In the genomic region with DNA sequence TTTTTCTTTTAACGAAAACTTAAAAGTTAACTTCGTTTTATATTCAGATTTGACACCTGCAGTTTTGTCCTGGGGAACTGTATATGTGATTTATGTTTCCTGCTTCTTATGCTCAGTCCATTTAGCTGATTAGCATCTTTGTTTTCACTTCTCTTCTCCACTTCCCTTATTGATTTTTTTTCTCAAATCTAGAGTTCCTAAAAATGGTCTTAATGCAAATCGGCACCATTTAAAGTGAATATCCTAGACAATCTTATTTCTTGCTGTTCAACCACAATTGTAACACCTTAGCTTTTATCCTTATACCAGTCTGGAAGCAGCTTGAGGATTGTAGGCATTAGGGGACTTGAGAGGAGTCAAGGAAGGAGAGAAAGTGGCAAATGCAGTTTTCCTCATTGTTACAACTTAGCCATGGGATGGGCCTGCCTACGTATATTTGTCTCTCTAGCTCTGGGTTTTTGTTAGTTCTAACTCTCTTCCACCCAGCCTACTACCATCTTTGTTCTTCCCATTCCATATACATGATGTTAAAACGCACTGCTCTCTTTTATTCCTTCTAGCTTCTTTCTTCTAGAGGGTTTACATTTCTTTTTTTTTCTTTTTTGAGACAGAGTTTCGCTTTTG, we compare ENCODE assay signal across 10 cellular contexts. TPM values are rescaled to one million over a fixed set of nuclear protein-coding genes. Genes with fewer than 3 reads are reported as not detected.
A peak's percentile ranks its signal among the peaks of the same experiment; 100 is the strongest.
DNase-seq lines count a peak whose midpoint lies in the region; ATAC-seq, FAIRE-seq and TF ChIP-seq lines count a peak whose summit lies in the region.
"Had no signal": no experiment of that assay in that cellular context is flagged by ENCODE, and none has a peak within 500 bp of the region (broad histone marks: within the 10 kb centered on the region; RNA-seq: fewer than 3 reads in every experiment).

No MANE protein-coding gene starts in this region.

- peak; percentile 80 for ATAC-seq in HG02885 (IDR thresholded peaks at IDR 0.05; ENCODE audit: poor library complexity, unreplicated experiment)

- H3K4me1 Mint-ChIP-seq in CD14-positive monocyte, result peaks cover 30% of the 10 kb centered on the region

- intact Hi-C loops in CD14-positive monocyte (cut with micrococcal nuclease) (no loop called here), PC-9 (cut with micrococcal nuclease; ENCODE audit: unreplicated experiment) (no loop called here), cardiac septum (cut with DNase I) (no loop called here), transverse colon (cut with DNase I; ENCODE audit: low total_unique reads) (no loop called here)

- CTCF ChIA-PET in PC-9 (lab: Charles Lee), result interaction anchor here (0.6 kb wide), 1 partner anchor 186 kb away, joined by 6 read pairs; no protein-coding TSS in a partner anchor

- H4K20me1 ChIP-seq in PC-9 (ENCODE audit: insufficient read depth), result no peaks in the 10 kb centered on the region

- no peak overlapping the region for H3K4me2 ChIP-seq in PC-9

- no peaks in the 10 kb centered on the region for H3F3A ChIP-seq in PC-9 (ENCODE audit: insufficient read depth, low read depth)

- no peaks in the 10 kb centered on the region for H3K9me3 Mint-ChIP-seq in CD14-positive monocyte

- no peaks in the 10 kb centered on the region for H3K9me3 ChIP-seq in PC-9 (ENCODE audit: insufficient read depth, low read depth)
- no peaks in the 10 kb centered on the region for H3K9me3 ChIP-seq in transverse colon
- H3K9me3 ChIP-seq: HAP-1 had no signal

- no peak for TF ChIP-seq CTCF in CD14-positive monocyte (IDR thresholded peaks at IDR 0.05)
- no peak for TF ChIP-seq CTCF in PC-9 (conservative IDR thresholded peaks at IDR 0.05)
- no peak for TF ChIP-seq CTCF in transverse colon (IDR thresholded peaks at IDR 0.05)
- no peak for TF ChIP-seq CTCF in foreskin fibroblast (IDR thresholded peaks at IDR 0.05; ENCODE audit: low read depth, low read length)

- no TSS peak for BruUV-seq in PC-9 (replicated peaks; lab: Mats Ljungman, UMichigan)

- TF ChIP-seq EP300 in transverse colon (IDR thresholded peaks at IDR 0.05; ENCODE audit: low read depth), result no peak

- H3K36me3 ChIP-seq in PC-9 (ENCODE audit: low read depth) (peaks cover 17% of the 10 kb centered on the region; the same call in 1 of the 2 replicates), transverse colon (peaks cover 0 to 19% (median 10%) of the 10 kb centered on the region in 4 donors)

- H2AFZ ChIP-seq in PC-9, result no peak overlapping the region
- H2AFZ ChIP-seq: parathyroid adenoma had no signal

- H3K4me1 ChIP-seq in PC-9 (replicated peaks; ENCODE audit: insufficient read depth), result no peaks in the 10 kb centered on the region
- peaks cover 0 to 5% (median 3%) of the 10 kb centered on the region in 4 donors for H3K4me1 ChIP-seq in transverse colon
- H3K4me1 ChIP-seq: HAP-1, parathyroid adenoma had no signal

- DNase-seq in CD14-positive monocyte (ENCODE audit: low spot score) (no peak), GM19239 (ENCODE audit: insufficient read length, low spot score) (no peak), NOMO-1 (lab: John Stamatoyannopoulos, UW; ENCODE audit: unreplicated experiment in 2 of 2) (peak; percentile 47 to 92), PC-9 (no peak), cardiac septum (ENCODE audit: low spot score) (no peak), transverse colon (no peak), foreskin fibroblast (no peak)

- H3K27ac ChIP-seq in PC-9 (no peak overlapping the region), transverse colon (no peak overlapping the region)
- H3K27ac ChIP-seq: parathyroid adenoma had no signal

- H3K27me3 ChIP-seq in PC-9 (ENCODE audit: insufficient read depth, low read depth) (no peaks in the 10 kb centered on the region), transverse colon (no peaks in the 10 kb centered on the region)

- peak; percentile 92 for FAIRE-seq in GM19239 (lab: Jason Lieb, UNC)

- H3K4me3 Mint-ChIP-seq in CD14-positive monocyte, result peak overlapping the region; percentile 28 to 71

- no peaks in the 10 kb centered on the region for H3K9me2 ChIP-seq in PC-9 (ENCODE audit: insufficient read depth)

- in situ Hi-C loops in transverse colon (cut with MboI; ENCODE audit: low pct_ligation_motif_present in 1 of 4, low pct_unique_long_range_greater_than_20kb in 1 of 4, low sequenced_read_pairs in 3 of 4), result no loop called here

- no peak for TF ChIP-seq POLR2A in transverse colon (IDR thresholded peaks at IDR 0.05)

- 58 to 63% methylated on average over 4 to 6 of the region's 6 CpGs for WGBS in transverse colon (ENCODE audit: low coverage in 1 of 2), 2 donors

- POLR2A ChIA-PET in PC-9 (lab: Charles Lee; ENCODE audit: unreplicated experiment), result no interaction called here

- H3K27ac Mint-ChIP-seq in CD14-positive monocyte, result peak overlapping the region; percentile 23 to 79 (median 63)

- peaks cover 24 to 27% of the 10 kb centered on the region in 2 donors for H3K36me3 Mint-ChIP-seq in CD14-positive monocyte

- peaks cover 50% of the 10 kb centered on the region for H3K79me2 ChIP-seq in PC-9 (ENCODE audit: low read depth)

- no peaks in the 10 kb centered on the region for H3K27me3 Mint-ChIP-seq in CD14-positive monocyte (ENCODE audit: low read depth in 3 of 3)

- H3K4me3 ChIP-seq in PC-9 (no peak overlapping the region), transverse colon (no peak overlapping the region), foreskin fibroblast (ENCODE audit: low read depth in 1 of 2, low read length in 2 of 2) (no peak overlapping the region)
- H3K4me3 ChIP-seq: HAP-1 had no signal

RNA-seq across cellular contexts. Expression of gene QRSL1, which starts 8.5 kb away (rescaled TPM):
- 1 to 10 TPM; 5.8 to 7.8 TPM for polyA plus RNA-seq in CD14-positive monocyte
- 11.7 and 13.4 TPM in 2 replicates for total RNA-seq in PC-9 (2021)
- total RNA-seq in cardiac septum, result 12.1 TPM
- 10 to 100 TPM in 3 of 4 donors, 1 to 10 TPM in 1; 2.4 to 17.3 (median 12.6) TPM for total RNA-seq in transverse colon

RNA-seq across cellular contexts. Expression of gene RTN4IP1, which starts 8.5 kb away (rescaled TPM):
- polyA plus RNA-seq in CD14-positive monocyte, result 1 to 10 TPM; 4.5 to 6.7 TPM
- total RNA-seq in PC-9 (2021) (8.1 and 10.0 TPM in 2 replicates), cardiac septum (10.4 TPM), transverse colon (10 to 100 TPM in 3 of 4 donors, 1 to 10 TPM in 1; 9.1 to 19.1 (median 13.1) TPM)

Comparison
In these comparisons a context has a peak if more than half of its experiments do, and no peak if none do; other contexts are left out.
1. DNase-seq: peak in NOMO-1 (2 of 2); none in CD14-positive monocyte (single experiment), GM19239 (single experiment), PC-9 (0 of 2), cardiac septum (single experiment), transverse colon (single experiment) and foreskin fibroblast (0 of 2).